ENCODE assay signal across 19 cellular contexts in the genomic region with DNA sequence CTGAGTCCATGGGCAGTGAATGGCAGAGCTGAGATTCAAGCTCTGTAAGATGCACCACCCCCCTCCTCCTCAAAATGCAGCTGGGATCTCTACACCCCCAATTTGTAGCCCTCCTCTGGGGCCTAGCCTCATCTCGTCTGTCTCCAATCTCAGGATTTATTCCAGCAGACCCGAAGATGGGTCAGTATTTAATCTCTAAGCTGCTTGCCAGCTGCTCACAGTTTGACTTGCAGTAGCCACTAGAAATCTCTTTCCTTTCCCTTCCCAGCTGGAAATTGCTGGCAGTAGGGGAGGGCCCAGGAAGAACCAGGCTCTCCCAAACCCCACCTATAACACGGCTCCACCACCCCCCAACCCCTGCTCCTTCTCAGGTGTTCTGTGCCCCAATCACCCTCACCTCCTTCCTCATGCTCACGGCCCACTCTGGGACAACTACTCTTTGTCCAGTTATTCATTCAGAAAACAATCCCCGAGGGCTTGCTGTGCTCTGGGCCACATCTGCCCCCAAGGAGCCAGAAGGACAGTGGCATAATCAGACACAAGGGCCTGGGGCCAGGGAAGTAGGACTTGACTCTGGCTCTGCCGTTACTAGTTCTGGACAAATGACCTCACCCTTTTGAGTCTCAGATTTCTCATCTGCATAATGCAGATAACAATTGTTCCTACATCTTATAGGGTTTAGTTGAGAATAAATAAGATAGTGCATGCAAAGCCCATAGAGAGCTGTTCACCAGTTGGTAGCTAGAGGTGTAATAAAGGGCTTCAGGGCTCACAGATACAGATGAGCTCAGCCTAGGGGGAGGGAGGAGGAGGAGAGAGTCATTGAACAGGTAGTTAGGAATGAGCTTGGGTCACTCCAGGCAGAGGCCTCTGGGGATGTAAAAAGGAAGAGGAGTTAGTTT. TPM values are rescaled to one million over a fixed set of nuclear protein-coding genes. Genes with fewer than 3 reads are reported as not detected.
DNase-seq lines count a peak whose midpoint lies in the region; ATAC-seq and TF ChIP-seq lines count a peak whose summit lies in the region.
"Had no signal": no experiment of that assay in that cellular context is flagged by ENCODE, and none has a peak within 500 bp of the region (broad histone marks: within the 10 kb centered on the region; RNA-seq: fewer than 3 reads in every experiment).

No MANE protein-coding gene starts in this region.

- H4K8ac ChIP-seq in mesendoderm (ENCODE audit: low read depth, low read length), result no peak overlapping the region

- no peak overlapping the region for H3K56ac ChIP-seq in mesendoderm (ENCODE audit: low read length)

- H3K27me3 Mint-ChIP-seq in brain, result peaks cover 12% of the 10 kb centered on the region

- H3K79me2 ChIP-seq in mesendoderm (ENCODE audit: control insufficient read depth, insufficient read depth, low read length), result no peaks in the 10 kb centered on the region

- peak; percentile 45 for DNase-seq in HPDE6-E6E7 (ENCODE audit: extremely low spot score)
- DNase-seq in NCI-H524 (lab: John Stamatoyannopoulos, UW), result peak; percentile 83 to 96
- DNase-seq in mesendoderm, result peak; percentile 64
- no peak for DNase-seq in GM10266 (ENCODE audit: extremely low spot score)
- DNase-seq in sigmoid colon, result no peak
- DNase-seq: activated CD8-positive, alpha-beta memory T cell treated with anti-CD3 and anti-CD28 coated beads, Interleukin-2, amount 50 U/mL, for 48 hours; activated naive CD8-positive, alpha-beta T cell treated with anti-CD3 and anti-CD28 coated beads, Interleukin-2, amount 10 ng/mL, durations not matched to agents 7 days and 5 days; left ventricle myocardium inferior; natural killer cell; NCI-H187 treated with DMSO at 0.1 percent for 48 hours; stimulated activated CD4-positive, alpha-beta T cell treated with anti-CD3 and anti-CD28 coated beads, Interleukin-1b, Interleukin-23, amount 100 ng/mL, for 48 hours; thyroid gland had no signal

- H3K36me3 ChIP-seq in mesendoderm (ENCODE audit: control insufficient read depth, insufficient read depth, low read length) (no peaks in the 10 kb centered on the region), sigmoid colon (no peaks in the 10 kb centered on the region)
- H3K36me3 ChIP-seq: BLaER1 treated with 17β-estradiol and CSF1 and Interleukin-3, amounts not matched to agents 10 nM and 100 nM; left ventricle myocardium inferior; thyroid gland had no signal

- ATAC-seq in HG03521 (IDR thresholded peaks at IDR 0.05; ENCODE audit: unreplicated experiment), result no peak
- ATAC-seq: HCT116, natural killer cell had no signal

- H3K27ac Mint-ChIP-seq in brain, result peak overlapping the region in 3 of 5 experiments; percentile 6 to 83 (median 63)
- H3K27ac Mint-ChIP-seq: activated naive CD8-positive, alpha-beta T cell treated with anti-CD3 and anti-CD28 coated beads, Interleukin-2, amount 10 ng/mL, durations not matched to agents 7 days and 5 days; natural killer cell had no signal

- H3K9ac ChIP-seq in mesendoderm (ENCODE audit: low read length), result no peak overlapping the region
- H3K9ac ChIP-seq: BLaER1 treated with 17β-estradiol and CSF1 and Interleukin-3, amounts not matched to agents 10 nM and 100 nM had no signal

- no peak overlapping the region for H3K4me2 ChIP-seq in mesendoderm (ENCODE audit: low read length)
- H3K4me2 ChIP-seq: BLaER1 treated with 17β-estradiol and CSF1 and Interleukin-3, amounts not matched to agents 10 nM and 100 nM had no signal

- no peaks in the 10 kb centered on the region for H3K79me1 ChIP-seq in mesendoderm (ENCODE audit: low read length)

- no peak overlapping the region for H3K4me3 Mint-ChIP-seq in brain
- H3K4me3 Mint-ChIP-seq: activated naive CD8-positive, alpha-beta T cell treated with anti-CD3 and anti-CD28 coated beads, Interleukin-2, amount 10 ng/mL, durations not matched to agents 7 days and 5 days; natural killer cell had no signal

- H2BK15ac ChIP-seq in mesendoderm (replicated peaks; ENCODE audit: low read depth), result no peak overlapping the region

- intact Hi-C loops in sigmoid colon (cut with DNase I), result no loop called here

- H3K27me3 ChIP-seq in mesendoderm (ENCODE audit: insufficient read depth, low read length, poor library complexity) (no peaks in the 10 kb centered on the region), sigmoid colon (no peaks in the 10 kb centered on the region)
- H3K27me3 ChIP-seq: thyroid gland had no signal

- no peak overlapping the region for H3K23ac ChIP-seq in mesendoderm (ENCODE audit: low read length)

- WGBS in mesendoderm (ENCODE audit: extremely low coverage, insufficient coverage, low lambda C conversion rate), result no CpG with 5 or more reads among the region's 6 CpGs
- WGBS in sigmoid colon, 2 donors, result 18 to 50% methylated on average over 6 of the region's 6 CpGs

- H2AK5ac ChIP-seq in mesendoderm (ENCODE audit: low read length), result no peak overlapping the region

- H3K4me1 ChIP-seq in mesendoderm (ENCODE audit: control insufficient read depth, low read depth, low read length) (no peaks in the 10 kb centered on the region), sigmoid colon (peaks cover 0 to 21% (median 10%) of the 10 kb centered on the region in 4 donors)
- H3K4me1 ChIP-seq: thyroid gland had no signal

- H3K9me3 Mint-ChIP-seq in brain, result peaks cover 4 to 13% (median 6%) of the 10 kb centered on the region in 5 experiments
- H3K9me3 Mint-ChIP-seq: natural killer cell had no signal

- TF ChIP-seq EP300 in sigmoid colon (IDR thresholded peaks at IDR 0.05), result no peak

- H3K27ac ChIP-seq in mesendoderm (ENCODE audit: low read depth, low read length), result no peak overlapping the region
- H3K27ac ChIP-seq in sigmoid colon, result no peak overlapping the region
- H3K27ac ChIP-seq: BLaER1 treated with 17β-estradiol and CSF1 and Interleukin-3, amounts not matched to agents 10 nM and 100 nM; epithelial cell of prostate; HL-60; left ventricle myocardium inferior; thyroid gland had no signal

- H3K4ac ChIP-seq in mesendoderm (ENCODE audit: low read depth, low read length), result no peak overlapping the region

- H2BK120ac ChIP-seq in mesendoderm (ENCODE audit: low read depth, low read length), result no peak overlapping the region

- peaks cover 4% of the 10 kb centered on the region for H3K36me3 Mint-ChIP-seq in brain
- H3K36me3 Mint-ChIP-seq: activated naive CD8-positive, alpha-beta T cell treated with anti-CD3 and anti-CD28 coated beads, Interleukin-2, amount 10 ng/mL, durations not matched to agents 7 days and 5 days; natural killer cell had no signal

- no peak for TF ChIP-seq CTCF in brain (conservative IDR thresholded peaks at IDR 0.05)
- TF ChIP-seq CTCF in GM10266 (IDR thresholded peaks at IDR 0.05; ENCODE audit: control insufficient read depth, insufficient read depth, low read depth, missing control alignments), result no peak
- no peak for TF ChIP-seq CTCF in sigmoid colon (IDR thresholded peaks at IDR 0.05)

- H2BK5ac ChIP-seq in mesendoderm (ENCODE audit: low read length), result no peak overlapping the region

- H3K4me3 ChIP-seq in mesendoderm (ENCODE audit: low read length) (no peak overlapping the region), sigmoid colon (no peak overlapping the region)
- H3K4me3 ChIP-seq: BLaER1 treated with 17β-estradiol and CSF1 and Interleukin-3, amounts not matched to agents 10 nM and 100 nM; left ventricle myocardium inferior; thyroid gland had no signal

- no peaks in the 10 kb centered on the region for H3K9me3 ChIP-seq in sigmoid colon
- H3K9me3 ChIP-seq: thyroid gland had no signal

- H3K18ac ChIP-seq in mesendoderm (ENCODE audit: low read length), result no peak overlapping the region

- TF ChIP-seq POLR2A in sigmoid colon (IDR thresholded peaks at IDR 0.05), result no peak

- peaks cover 43% of the 10 kb centered on the region for H3K4me1 Mint-ChIP-seq in brain
- H3K4me1 Mint-ChIP-seq: natural killer cell had no signal

- H4K5ac ChIP-seq in mesendoderm (ENCODE audit: low read length), result no peak overlapping the region

RNA-seq across cellular contexts. Expression of a gene that starts 1.3 kb away (rescaled TPM):
- polyA plus RNA-seq in brain (ENCODE audit: insufficient read depth, low read depth, low replicate concordance) (not detected), sigmoid colon (not detected)
- polyA plus RNA-seq in mesendoderm (2013, experiment 1 of 2), result not detected
- not detected for polyA plus RNA-seq in mesendoderm (2013, experiment 2 of 2)
- not detected for total RNA-seq in sigmoid colon
- total RNA-seq: activated naive CD8-positive, alpha-beta T cell treated with anti-CD3 and anti-CD28 coated beads, Interleukin-2, amount 10 ng/mL, durations not matched to agents 7 days and 5 days; Daoy; left ventricle myocardium inferior; natural killer cell; thyroid gland had no signal

RNA-seq across cellular contexts. Expression of a gene that starts 44.2 kb away (rescaled TPM):
- polyA plus RNA-seq in brain (ENCODE audit: insufficient read depth, low read depth, low replicate concordance) (not detected), sigmoid colon (not detected)
- not detected for polyA plus RNA-seq in mesendoderm (2013, experiment 1 of 2)
- not detected for polyA plus RNA-seq in mesendoderm (2013, experiment 2 of 2)
- total RNA-seq in sigmoid colon, result not detected
- total RNA-seq: activated naive CD8-positive, alpha-beta T cell treated with anti-CD3 and anti-CD28 coated beads, Interleukin-2, amount 10 ng/mL, durations not matched to agents 7 days and 5 days; Daoy; left ventricle myocardium inferior; natural killer cell; thyroid gland had no signal

RNA-seq across cellular contexts. Expression of a gene that starts 47.9 kb away (rescaled TPM):
- 168 TPM for polyA plus RNA-seq in brain (ENCODE audit: insufficient read depth, low read depth, low replicate concordance)
- 151 TPM for polyA plus RNA-seq in mesendoderm (2013, experiment 1 of 2)
- polyA plus RNA-seq in mesendoderm (2013, experiment 2 of 2), result 151 TPM
- total RNA-seq in sigmoid colon, result 10 to 100 TPM; 46.0 to 58.6 (median 49.5) TPM
- 10 to 100 TPM; 24.0 to 29.4 (median 24.6) TPM for polyA plus RNA-seq in sigmoid colon

Comparison
In these comparisons a context has a peak if more than half of its experiments do, and no peak if none do; other contexts are left out.
1. DNase-seq: peak in HPDE6-E6E7 (single experiment), NCI-H524 (2 of 2) and mesendoderm (single experiment); none in GM10266 (single experiment) and sigmoid colon (single experiment).